15 cellular contexts compared by ENCODE assay signal in the genomic region with DNA sequence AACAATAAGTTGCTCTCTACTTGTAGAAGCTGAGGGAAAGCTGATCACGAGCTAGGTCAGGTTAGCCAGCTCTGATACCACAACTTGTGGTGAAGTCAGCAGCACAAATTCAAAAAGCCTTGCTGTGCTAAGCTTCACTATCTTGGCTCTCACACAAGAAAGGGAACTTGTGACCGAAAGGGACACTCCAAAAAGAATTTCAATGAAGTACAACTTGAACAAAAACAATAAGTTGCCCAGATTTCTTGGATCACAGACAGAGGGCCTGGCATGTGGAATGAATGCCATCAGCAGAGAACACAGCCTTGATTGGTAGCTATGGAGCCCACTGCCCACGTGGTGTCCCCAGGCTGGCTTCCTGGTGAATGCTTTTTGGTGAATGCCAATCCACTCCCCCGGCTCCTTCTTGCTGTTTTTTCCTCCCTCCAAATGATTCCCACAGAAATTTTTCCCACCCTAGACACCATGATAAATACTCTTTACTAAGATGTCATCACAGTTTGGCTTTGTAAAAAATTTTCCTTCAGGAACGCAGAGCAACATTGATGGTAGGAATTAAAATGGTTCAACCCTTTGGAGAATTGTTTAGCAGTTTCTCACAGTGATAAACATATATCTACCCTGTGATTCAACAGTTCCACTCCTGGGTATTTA.
DNase-seq lines count a peak whose midpoint lies in the region; ATAC-seq, FAIRE-seq and TF ChIP-seq lines count a peak whose summit lies in the region.
"Had no signal": no experiment of that assay in that cellular context is flagged by ENCODE, and none has a peak within 500 bp of the region (broad histone marks: within the 10 kb centered on the region; RNA-seq: fewer than 3 reads in every experiment).

No MANE protein-coding gene starts in this region.

- no peaks in the 10 kb centered on the region for H3K27me3 ChIP-seq in Loucy (ENCODE audit: insufficient read depth, low read length, poor library complexity, severe bottlenecking)
- no peaks in the 10 kb centered on the region for H3K27me3 ChIP-seq in thoracic aorta (replicated peaks; ENCODE audit: insufficient read depth)
- H3K27me3 ChIP-seq: colonic mucosa, right lobe of liver had no signal

- no peaks in the 10 kb centered on the region for H3K36me3 Mint-ChIP-seq in dendritic cell treated with granulocyte-macrophage colony-stimulating factor and Interleukin-4, amounts not matched to agents 40 ng/mL and 50 ng/mL, for 4 days (ENCODE audit: low read depth)

- no peak overlapping the region for H3K4me3 ChIP-seq in Loucy (ENCODE audit: low read length, poor library complexity, severe bottlenecking)
- H3K4me3 ChIP-seq in thoracic aorta, result peak overlapping the region; percentile 18
- H3K4me3 ChIP-seq: colonic mucosa, right lobe of liver had no signal

- H3K4me3 Mint-ChIP-seq in dendritic cell treated with granulocyte-macrophage colony-stimulating factor and Interleukin-4, amounts not matched to agents 40 ng/mL and 50 ng/mL, for 4 days, result no peak overlapping the region

- H3K27ac ChIP-seq in thoracic aorta, result peak overlapping the region; percentile 52 to 83
- H3K27ac ChIP-seq: colonic mucosa, HL-60, right lobe of liver had no signal

- H2AFZ ChIP-seq in Loucy (ENCODE audit: low read length), result peak overlapping the region; percentile 19; the same call in 1 of the 2 replicates

- peak; percentile 94 for ATAC-seq in thoracic aorta (ENCODE audit: insufficient number of reproducible peaks, low FRiP score, low read depth)

- H3K27me3 Mint-ChIP-seq in dendritic cell treated with granulocyte-macrophage colony-stimulating factor and Interleukin-4, amounts not matched to agents 40 ng/mL and 50 ng/mL, for 4 days, result no peaks in the 10 kb centered on the region

- H3K4me1 ChIP-seq in Loucy (ENCODE audit: insufficient read depth, low read length, poor library complexity, severe bottlenecking) (peaks cover 36% of the 10 kb centered on the region), thoracic aorta (ENCODE audit: control insufficient read depth in 1 of 2, low read depth in 2 of 2) (peaks cover 8 to 20% of the 10 kb centered on the region in 2 donors)
- H3K4me1 ChIP-seq: right lobe of liver had no signal

- H3K27ac Mint-ChIP-seq in dendritic cell treated with granulocyte-macrophage colony-stimulating factor and Interleukin-4, amounts not matched to agents 40 ng/mL and 50 ng/mL, for 4 days, result peak overlapping the region; percentile 88

- DNase-seq in medulla oblongata (ENCODE audit: extremely low spot score), result peak; percentile 97
- DNase-seq in thoracic aorta (ENCODE audit: low spot score), result peak; percentile 38
- no peak for DNase-seq in GOT3 (lab: John Stamatoyannopoulos, UW)
- no peak for DNase-seq in HTR-8/SVneo (ENCODE audit: insufficient read length, low spot score)
- DNase-seq in NCI-H187 treated with DMSO at 0.1 percent for 48 hours (lab: John Stamatoyannopoulos, UW), result no peak
- DNase-seq: activated CD4-positive, alpha-beta T cell treated with anti-CD3 and anti-CD28 coated beads, Interleukin-2, amount 50 U/mL, for 1 hour; activated effector memory CD4-positive, alpha-beta T cell treated with Interleukin-2 at 50 U/mL for 16 hours; colonic mucosa; glutamatergic neuron; NCI-H1105 treated with DMSO at 0.1 percent for 48 hours; NCI-H510A treated with DMSO at 0.1 percent for 48 hours; right lobe of liver had no signal

- no peak overlapping the region for H3K9ac ChIP-seq in Loucy (ENCODE audit: low read depth, low read length, poor library complexity, severe bottlenecking)

- H3K4me1 Mint-ChIP-seq in dendritic cell treated with granulocyte-macrophage colony-stimulating factor and Interleukin-4, amounts not matched to agents 40 ng/mL and 50 ng/mL, for 4 days (ENCODE audit: low read depth), result peaks cover 75% of the 10 kb centered on the region

- H3K79me2 ChIP-seq in Loucy (ENCODE audit: insufficient read depth, low read length), result no peaks in the 10 kb centered on the region

- no peaks in the 10 kb centered on the region for H3K36me3 ChIP-seq in Loucy (ENCODE audit: insufficient read depth, low read length)
- no peaks in the 10 kb centered on the region for H3K36me3 ChIP-seq in thoracic aorta
- H3K36me3 ChIP-seq: colonic mucosa, right lobe of liver had no signal

- intact Hi-C loops in dendritic cell treated with granulocyte-macrophage colony-stimulating factor and Interleukin-4, amounts not matched to agents 40 ng/mL and 50 ng/mL, for 4 days (cut with micrococcal nuclease), result loop anchor here (5.0 kb wide), 1 partner anchor 33 kb away; no protein-coding TSS in a partner anchor

- peaks cover 3% of the 10 kb centered on the region for H3K9me3 Mint-ChIP-seq in dendritic cell treated with granulocyte-macrophage colony-stimulating factor and Interleukin-4, amounts not matched to agents 40 ng/mL and 50 ng/mL, for 4 days

- no peaks in the 10 kb centered on the region for H4K20me1 ChIP-seq in Loucy (ENCODE audit: insufficient read depth, low read length, poor library complexity, severe bottlenecking)

- no peak for TF ChIP-seq CTCF in Loucy (conservative IDR thresholded peaks at IDR 0.05; ENCODE audit: low read length)
- no peak for TF ChIP-seq CTCF in thoracic aorta (IDR thresholded peaks at IDR 0.05)

- H3K9me2 ChIP-seq in Loucy (replicated peaks; ENCODE audit: low read depth, low read length), result no peaks in the 10 kb centered on the region

- H3F3A ChIP-seq in Loucy (ENCODE audit: low read depth), result no peaks in the 10 kb centered on the region

- no peak for FAIRE-seq in HTR-8/SVneo (lab: Jason Lieb, UNC)

- H3K4me2 ChIP-seq in Loucy (ENCODE audit: low read depth, low read length, poor library complexity, severe bottlenecking), result no peak overlapping the region

- H3K9me3 ChIP-seq in Loucy (ENCODE audit: insufficient read depth, low read depth, low read length) (no peaks in the 10 kb centered on the region), thoracic aorta (no peaks in the 10 kb centered on the region)
- H3K9me3 ChIP-seq: colonic mucosa, right lobe of liver had no signal

Comparison
In these comparisons a context has a peak if more than half of its experiments do, and no peak if none do; other contexts are left out.
1. DNase-seq: peak in medulla oblongata (single experiment) and thoracic aorta (single experiment); none in GOT3 (single experiment), HTR-8/SVneo (single experiment) and NCI-H187 treated with DMSO at 0.1 percent for 48 hours (single experiment).